26 cellular contexts compared by ENCODE assay signal in genomic region chr19:18972851-18973250, GRCh38. TPM values are rescaled to one million over a fixed set of nuclear protein-coding genes. Genes with fewer than 3 reads are reported as not detected.
DNase-seq lines count a peak whose midpoint lies in the region; ATAC-seq and TF ChIP-seq lines count a peak whose summit lies in the region.
"Had no signal": no experiment of that assay in that cellular context is flagged by ENCODE, and none has a peak within 500 bp of the region (broad histone marks: within the 10 kb centered on the region; RNA-seq: fewer than 3 reads in every experiment).

No MANE protein-coding gene starts in this region.

- ATAC-seq in right cardiac atrium: peak; percentile 56 to 80
- ATAC-seq in HG03139 (IDR thresholded peaks at IDR 0.05; ENCODE audit: unreplicated experiment): no peak
- ATAC-seq: foreskin keratinocyte; naive thymus-derived CD8-positive, alpha-beta T cell had no signal

- H3K27ac ChIP-seq in adrenal gland: peak overlapping the region in 3 of 5 donors; percentile 19 to 68 (median 60)
- peak overlapping the region; percentile 59 for H3K27ac ChIP-seq in right cardiac atrium (ENCODE audit: low read length)
- peak overlapping the region; percentile 60 to 91 (median 88) for H3K27ac ChIP-seq in spleen
- H3K27ac ChIP-seq: foreskin keratinocyte, WERI-Rb-1 had no signal

- TF ChIP-seq POLR2A in adrenal gland (IDR thresholded peaks at IDR 0.05) (no peak), spleen (IDR thresholded peaks at IDR 0.05) (no peak)

- H3K36me3 Mint-ChIP-seq in HFFc6 (ENCODE audit: low read depth): peaks cover 4% of the 10 kb centered on the region
- H3K36me3 Mint-ChIP-seq: naive thymus-derived CD8-positive, alpha-beta T cell had no signal

- peaks cover 4% of the 10 kb centered on the region; the same call in 1 of the 2 replicates for H3K9me3 Mint-ChIP-seq in HFFc6

- intact Hi-C loops in adrenal gland (cut with DNase I): no loop called here
- intact Hi-C loops in right cardiac atrium (cut with DNase I): no loop called here
- intact Hi-C loops in spleen (cut with DNase I; ENCODE audit: low total_unique reads): no loop called here

- H3K36me3 ChIP-seq in adrenal gland (replicated peaks in 1 of 2): no peaks in the 10 kb centered on the region
- no peaks in the 10 kb centered on the region for H3K36me3 ChIP-seq in spleen
- H3K36me3 ChIP-seq: breast epithelium, HAP-1, WERI-Rb-1 had no signal

- DNase-seq in HFFc6 (no peak), adrenal gland (no peak), right cardiac atrium (no peak), spleen (no peak), NCI-H1417 treated with DMSO at 0.1 percent for 48 hours (lab: John Stamatoyannopoulos, UW) (no peak), NCI-H510A (lab: John Stamatoyannopoulos, UW) (no peak)
- no peak for DNase-seq in activated CD8-positive, alpha-beta memory T cell treated with anti-CD3 and anti-CD28 coated beads for 24 hours
- DNase-seq: activated CD4-positive, alpha-beta T cell treated with anti-CD3 and anti-CD28 coated beads, Interleukin-2, amount 50 U/mL, for 1 hour; activated CD8-positive, alpha-beta memory T cell treated with anti-CD3 and anti-CD28 coated beads, Interleukin-2, amount 50 U/mL, for 4 hours; activated effector memory CD4-positive, alpha-beta T cell treated with anti-CD3 and anti-CD28 coated beads, Interleukin-2, amount 50 U/mL, for 16 hours; DMS79 treated with DMSO at 0.1 percent for 48 hours; foreskin keratinocyte; islet precursor cell; mesendoderm; naive thymus-derived CD8-positive, alpha-beta T cell; NCI-H1436; NCI-H69; SHP77 treated with DMSO at 0.1 percent for 48 hours; stimulated activated naive CD4-positive, alpha-beta T cell; T-helper 1 cell; trophoblast cell; WERI-Rb-1 had no signal

- peaks cover 2% of the 10 kb centered on the region for H3K27me3 Mint-ChIP-seq in HFFc6 (ENCODE audit: insufficient read depth)

- H3K4me3 Mint-ChIP-seq in HFFc6: no peak overlapping the region
- H3K4me3 Mint-ChIP-seq: naive thymus-derived CD8-positive, alpha-beta T cell had no signal

- no peak overlapping the region for H3K4me3 ChIP-seq in adrenal gland
- no peak overlapping the region for H3K4me3 ChIP-seq in right cardiac atrium (ENCODE audit: low read length)
- peak overlapping the region in 1 of 8 donors; percentile 28 for H3K4me3 ChIP-seq in spleen
- H3K4me3 ChIP-seq: breast epithelium, coronary artery, HAP-1 had no signal

- H3K27me3 ChIP-seq in adrenal gland (no peaks in the 10 kb centered on the region), right cardiac atrium (ENCODE audit: control insufficient read depth, insufficient read depth) (no peaks in the 10 kb centered on the region), spleen (replicated peaks in 1 of 7) (peaks cover 0 to 15% (median 0%) of the 10 kb centered on the region in 7 donors)
- H3K27me3 ChIP-seq: breast epithelium, foreskin keratinocyte had no signal

- H3K4me1 Mint-ChIP-seq in HFFc6 (ENCODE audit: low read depth): peaks cover 42% of the 10 kb centered on the region
- H3K4me1 Mint-ChIP-seq: naive thymus-derived CD8-positive, alpha-beta T cell had no signal

- no peaks in the 10 kb centered on the region for H3K9me3 ChIP-seq in adrenal gland (replicated peaks in 1 of 3)
- no peaks in the 10 kb centered on the region for H3K9me3 ChIP-seq in right cardiac atrium (ENCODE audit: control insufficient read depth, low read length)
- peaks cover 0 to 5% (median 0%) of the 10 kb centered on the region in 8 donors for H3K9me3 ChIP-seq in spleen
- H3K9me3 ChIP-seq: breast epithelium, HAP-1 had no signal

- 77 to 93% (median 81%) methylated on average over 3 to 5 of the region's 5 CpGs for WGBS in adrenal gland, 4 donors
- WGBS in right cardiac atrium: 61% methylated on average over 5 of the region's 5 CpGs
- 56 to 74% (median 59%) methylated on average over 4 to 5 of the region's 5 CpGs for WGBS in spleen, 5 donors

- peaks cover 10 to 35% of the 10 kb centered on the region in 2 donors for H3K4me1 ChIP-seq in adrenal gland (replicated peaks in 1 of 2)
- no peaks in the 10 kb centered on the region for H3K4me1 ChIP-seq in right cardiac atrium (ENCODE audit: control insufficient read depth, insufficient read depth, low read length)
- peaks cover 0 to 75% (median 38%) of the 10 kb centered on the region in 6 donors for H3K4me1 ChIP-seq in spleen
- H3K4me1 ChIP-seq: breast epithelium had no signal

- TF ChIP-seq CTCF in HFFc6 (IDR thresholded peaks at IDR 0.05): no peak
- no peak for TF ChIP-seq CTCF in adrenal gland (IDR thresholded peaks at IDR 0.05)
- TF ChIP-seq CTCF in spleen (IDR thresholded peaks at IDR 0.05 in 8 of 11, conservative IDR thresholded peaks at IDR 0.05 in 3 of 11): no peak

- H3K27ac Mint-ChIP-seq in HFFc6: peak overlapping the region; percentile 60; the same call in 1 of the 2 replicates
- H3K27ac Mint-ChIP-seq: naive thymus-derived CD8-positive, alpha-beta T cell had no signal

RNA-seq across cellular contexts. Expression of gene HOMER3, which starts 31.8 kb away (rescaled TPM):
- 10 to 100 TPM; 68.1 to 89.1 (median 77.9) TPM for total RNA-seq in HFFc6 (2021; fragmentation: NEBNext Ultra II Directional; extraction: Animal tissue kit (Norgen Biotek cat#: 25700))
- 10 to 100 TPM; 26.8 to 97.1 (median 34.8) TPM for total RNA-seq in adrenal gland
- 100 to 1,000 TPM in 1 of 3 donors, 10 to 100 TPM in 2; 13.9 to 130 (median 43.2) TPM for polyA plus RNA-seq in adrenal gland
- 10 to 100 TPM; 10.2 to 14.9 (median 12.4) TPM for total RNA-seq in right cardiac atrium
- 26.5 TPM for polyA plus RNA-seq in right cardiac atrium
- total RNA-seq in spleen: 100 to 1,000 TPM in 2 of 7 donors, 10 to 100 TPM in 5; 23.0 to 197 (median 80.0) TPM
- 100 to 1,000 TPM in 2 of 3 donors, 10 to 100 TPM in 1; 22.4 to 279 (median 148) TPM for polyA plus RNA-seq in spleen
- polyA plus RNA-seq: naive thymus-derived CD8-positive, alpha-beta T cell had no signal

RNA-seq across cellular contexts. Expression of gene DDX49, which starts 53.3 kb away (rescaled TPM):
- 10 to 100 TPM; 37.8 to 57.4 (median 44.0) TPM for total RNA-seq in HFFc6 (2021; fragmentation: NEBNext Ultra II Directional; extraction: Animal tissue kit (Norgen Biotek cat#: 25700))
- total RNA-seq in adrenal gland: 10 to 100 TPM; 29.1 to 51.2 (median 44.9) TPM
- polyA plus RNA-seq in adrenal gland: 100 to 1,000 TPM in 1 of 3 donors, 10 to 100 TPM in 2; 35.9 to 105 (median 88.9) TPM
- total RNA-seq in right cardiac atrium: 10 to 100 TPM; 21.2 to 30.5 (median 27.2) TPM
- polyA plus RNA-seq in right cardiac atrium: 30.7 TPM
- total RNA-seq in spleen: 10 to 100 TPM; 31.0 to 42.6 (median 34.8) TPM
- 10 to 100 TPM; 37.4 to 48.0 (median 38.7) TPM for polyA plus RNA-seq in spleen

RNA-seq across cellular contexts. Expression of gene COPE, which starts 53.7 kb away (rescaled TPM):
- 100 to 1,000 TPM; 268 to 315 (median 286) TPM for total RNA-seq in HFFc6 (2021; fragmentation: NEBNext Ultra II Directional; extraction: Animal tissue kit (Norgen Biotek cat#: 25700))
- 100 to 1,000 TPM; 208 to 400 (median 312) TPM for total RNA-seq in adrenal gland
- 100 to 1,000 TPM in 2 of 3 donors, 10 to 100 TPM in 1; 45.1 to 298 (median 245) TPM for polyA plus RNA-seq in adrenal gland
- 100 to 1,000 TPM; 108 to 157 (median 146) TPM for total RNA-seq in right cardiac atrium
- 180 TPM for polyA plus RNA-seq in right cardiac atrium
- 100 to 1,000 TPM; 135 to 261 (median 158) TPM for total RNA-seq in spleen
- 100 to 1,000 TPM; 164 to 248 (median 196) TPM for polyA plus RNA-seq in spleen
